Comparison of ENCODE assay signal across 8 cellular contexts in genomic region chr7:76153576-76154230, GRCh38. TPM values are rescaled to one million over a fixed set of nuclear protein-coding genes. Genes with fewer than 3 reads are reported as not detected.
DNase-seq lines count a peak whose midpoint lies in the region; FAIRE-seq and TF ChIP-seq lines count a peak whose summit lies in the region.
"Not testable (repeated sequence)": the region's sequence is repeated elsewhere in the genome, so short reads cannot be mapped to it uniquely, and the experiment has no call there.

No MANE protein-coding gene starts in this region.

- not testable (repeated sequence) for TF ChIP-seq CTCF in astrocyte (IDR thresholded peaks at IDR 0.05; ENCODE audit: insufficient read depth, low read depth, low read length); choroid plexus epithelial cell (conservative IDR thresholded peaks at IDR 0.05; ENCODE audit: low read depth, low read length); type B pancreatic cell (conservative IDR thresholded peaks at IDR 0.05)

- H3K9me3 ChIP-seq in astrocyte (ENCODE audit: insufficient read depth, low read depth, low read length); mesenchymal stem cell (ENCODE audit: control insufficient read depth, low read length): not testable (repeated sequence)

- H3K4me1 ChIP-seq in astrocyte (ENCODE audit: insufficient read depth, low read length); mesenchymal stem cell (ENCODE audit: control insufficient read depth, insufficient read depth, low read depth, low read length): not testable (repeated sequence)

- not testable (repeated sequence) for H3K4ac ChIP-seq in mesenchymal stem cell (ENCODE audit: low read depth in 1 of 2, low read length in 2 of 2)

- H3K23ac ChIP-seq in mesenchymal stem cell (ENCODE audit: low read length in 2 of 2) = not testable (repeated sequence)

- H2AFZ ChIP-seq in astrocyte (ENCODE audit: low read depth, low read length) = peak overlapping the region; percentile 10
- H2AFZ ChIP-seq in mesenchymal stem cell (ENCODE audit: low read depth, low read length) = not testable (repeated sequence)

- peak overlapping the region; percentile 20 for H3K4me3 Mint-ChIP-seq in activated CD4-positive, alpha-beta T cell treated with anti-CD3 and anti-CD28 coated beads, Interleukin-2, amount 10 ng/mL, durations not matched to agents 24 days and 14 days
- not testable (repeated sequence) for H3K4me3 Mint-ChIP-seq in astrocyte (ENCODE audit: unreplicated experiment); type B pancreatic cell

- peak overlapping the region in 1 of 2 experiments; percentile 48 for H3K18ac ChIP-seq in mesenchymal stem cell (ENCODE audit: low read depth in 1 of 2, low read length in 2 of 2)

- H3K36me3 Mint-ChIP-seq in activated CD4-positive, alpha-beta T cell treated with anti-CD3 and anti-CD28 coated beads, Interleukin-2, amount 10 ng/mL, durations not matched to agents 24 days and 14 days (ENCODE audit: low read depth); astrocyte (ENCODE audit: low read depth, unreplicated experiment); type B pancreatic cell: not testable (repeated sequence)

- not testable (repeated sequence) for H3K36me3 ChIP-seq in astrocyte (ENCODE audit: insufficient read depth, low read length); mesenchymal stem cell (ENCODE audit: control insufficient read depth in 1 of 2, insufficient read depth in 2 of 2, low read depth in 1 of 2, low read length in 2 of 2)

- not testable (repeated sequence) for H2BK15ac ChIP-seq in mesenchymal stem cell (ENCODE audit: low read depth, poor library complexity, severe bottlenecking)

- H2BK5ac ChIP-seq in mesenchymal stem cell (ENCODE audit: low read depth, low read length, poor library complexity, severe bottlenecking) = not testable (repeated sequence)

- H3K79me2 ChIP-seq in astrocyte (ENCODE audit: insufficient read depth, low read length) = not testable (repeated sequence)

- H3K4me1 Mint-ChIP-seq in activated CD4-positive, alpha-beta T cell treated with anti-CD3 and anti-CD28 coated beads, Interleukin-2, amount 10 ng/mL, durations not matched to agents 24 days and 14 days = peaks cover 16% of the 10 kb centered on the region
- H3K4me1 Mint-ChIP-seq in astrocyte (ENCODE audit: low read depth, unreplicated experiment) = peaks cover 17% of the 10 kb centered on the region
- H3K4me1 Mint-ChIP-seq in type B pancreatic cell (ENCODE audit: unreplicated experiment) = not testable (repeated sequence)

- DNase-seq in H4 (ENCODE audit: low spot score) = peak; percentile 53
- peak; percentile 24 for DNase-seq in OCI-M1 (lab: John Stamatoyannopoulos, UW)
- DNase-seq in activated CD4-positive, alpha-beta T cell treated with anti-CD3 and anti-CD28 coated beads, Interleukin-2, amount 10 ng/mL, durations not matched to agents 24 days and 14 days = peak; percentile 87
- DNase-seq in activated gamma-delta T cell treated with Interleukin-2 at 50 U/mL for 16 hours = peak; percentile 26
- DNase-seq in astrocyte (ENCODE audit: low read depth) = peak; percentile 68
- peak; percentile 66 for DNase-seq in choroid plexus epithelial cell (ENCODE audit: low read depth)
- DNase-seq in mesenchymal stem cell = peak; percentile 87
- not testable (repeated sequence) for DNase-seq in type B pancreatic cell (ENCODE audit: extremely low spot score, unreplicated experiment)

- H2AK5ac ChIP-seq in mesenchymal stem cell (ENCODE audit: low read length, severe bottlenecking) = not testable (repeated sequence)

- not testable (repeated sequence) for H4K20me1 ChIP-seq in astrocyte (ENCODE audit: insufficient read depth, low read length)

- H3K9me3 Mint-ChIP-seq in activated CD4-positive, alpha-beta T cell treated with anti-CD3 and anti-CD28 coated beads, Interleukin-2, amount 10 ng/mL, durations not matched to agents 24 days and 14 days; astrocyte (ENCODE audit: unreplicated experiment); type B pancreatic cell: not testable (repeated sequence)

- H4K8ac ChIP-seq in mesenchymal stem cell (ENCODE audit: low read length) = not testable (repeated sequence)

- peak overlapping the region in 1 of 2 experiments; percentile 71 for H2BK12ac ChIP-seq in mesenchymal stem cell (ENCODE audit: low read length in 2 of 2)

- H3K4me3 ChIP-seq in astrocyte (ENCODE audit: insufficient read depth, low read depth, low read length); choroid plexus epithelial cell (ENCODE audit: low read depth, low read length); mesenchymal stem cell (ENCODE audit: insufficient read depth in 1 of 2, low read depth in 1 of 2, low read length in 2 of 2): not testable (repeated sequence)

- FAIRE-seq in astrocyte (lab: Jason Lieb, UNC) = not testable (repeated sequence)

- not testable (repeated sequence) for H3K79me1 ChIP-seq in mesenchymal stem cell (replicated peaks; ENCODE audit: low read length, poor library complexity, severe bottlenecking)

- H3K27ac Mint-ChIP-seq in activated CD4-positive, alpha-beta T cell treated with anti-CD3 and anti-CD28 coated beads, Interleukin-2, amount 10 ng/mL, durations not matched to agents 24 days and 14 days = peak overlapping the region; percentile 42
- H3K27ac Mint-ChIP-seq in astrocyte (ENCODE audit: unreplicated experiment) (peak overlapping the region; percentile 47), type B pancreatic cell (peak overlapping the region; percentile 8)

- intact Hi-C loops in activated CD4-positive, alpha-beta T cell treated with anti-CD3 and anti-CD28 coated beads, Interleukin-2, amount 10 ng/mL, durations not matched to agents 24 days and 14 days (cut with micrococcal nuclease) = not testable (repeated sequence)

- not testable (repeated sequence) for H3K27me3 Mint-ChIP-seq in activated CD4-positive, alpha-beta T cell treated with anti-CD3 and anti-CD28 coated beads, Interleukin-2, amount 10 ng/mL, durations not matched to agents 24 days and 14 days; astrocyte (ENCODE audit: low read depth, unreplicated experiment); type B pancreatic cell

- not testable (repeated sequence) for H4K91ac ChIP-seq in mesenchymal stem cell (ENCODE audit: low read length)

- H3K14ac ChIP-seq in mesenchymal stem cell (ENCODE audit: low read length in 2 of 2) = not testable (repeated sequence)

- not testable (repeated sequence) for H3K27me3 ChIP-seq in astrocyte (ENCODE audit: insufficient read depth, low read length)
- H3K27me3 ChIP-seq in mesenchymal stem cell (ENCODE audit: control insufficient read depth in 1 of 2, insufficient read depth in 1 of 2, low read length in 2 of 2) = peaks cover 0 to 13% of the 10 kb centered on the region in 2 experiments

- WGBS in mesenchymal stem cell = 46% methylated on average over 5 of the region's 5 CpGs

- H2BK120ac ChIP-seq in mesenchymal stem cell (ENCODE audit: low read depth, low read length) = not testable (repeated sequence)

- H3K9ac ChIP-seq in astrocyte (ENCODE audit: low read length); mesenchymal stem cell (ENCODE audit: low read length): not testable (repeated sequence)

- H3K27ac ChIP-seq in astrocyte (ENCODE audit: low read depth, low read length); mesenchymal stem cell (ENCODE audit: low read length, poor library complexity, severe bottlenecking): not testable (repeated sequence)

- not testable (repeated sequence) for H3K4me2 ChIP-seq in astrocyte (ENCODE audit: low read length); mesenchymal stem cell (ENCODE audit: low read length, poor library complexity, severe bottlenecking)

RNA-seq across cellular contexts. Expression of gene SRRM3, which starts 48.0 kb away (rescaled TPM):
- 3.8 and 4.8 TPM in 2 replicates for total RNA-seq in H4 (2014; rRNA removed; shearing (Covaris generic))
- total RNA-seq in activated CD4-positive, alpha-beta T cell treated with anti-CD3 and anti-CD28 coated beads, Interleukin-2, amount 10 ng/mL, durations not matched to agents 24 days and 14 days = 0.09 and 0.17 TPM in 2 replicates
- total RNA-seq in astrocyte (1.7 and 2.7 TPM in 2 replicates), type B pancreatic cell (ENCODE audit: low replicate concordance) (4.0 and 8.4 TPM in 2 replicates)
- 4.0 TPM for polyA plus RNA-seq in mesenchymal stem cell (2013, experiment 1 of 2)
- 4.1 TPM for polyA plus RNA-seq in mesenchymal stem cell (2013, experiment 2 of 2)
